ENCODE assay signal across 1 cellular context in the genomic region with DNA sequence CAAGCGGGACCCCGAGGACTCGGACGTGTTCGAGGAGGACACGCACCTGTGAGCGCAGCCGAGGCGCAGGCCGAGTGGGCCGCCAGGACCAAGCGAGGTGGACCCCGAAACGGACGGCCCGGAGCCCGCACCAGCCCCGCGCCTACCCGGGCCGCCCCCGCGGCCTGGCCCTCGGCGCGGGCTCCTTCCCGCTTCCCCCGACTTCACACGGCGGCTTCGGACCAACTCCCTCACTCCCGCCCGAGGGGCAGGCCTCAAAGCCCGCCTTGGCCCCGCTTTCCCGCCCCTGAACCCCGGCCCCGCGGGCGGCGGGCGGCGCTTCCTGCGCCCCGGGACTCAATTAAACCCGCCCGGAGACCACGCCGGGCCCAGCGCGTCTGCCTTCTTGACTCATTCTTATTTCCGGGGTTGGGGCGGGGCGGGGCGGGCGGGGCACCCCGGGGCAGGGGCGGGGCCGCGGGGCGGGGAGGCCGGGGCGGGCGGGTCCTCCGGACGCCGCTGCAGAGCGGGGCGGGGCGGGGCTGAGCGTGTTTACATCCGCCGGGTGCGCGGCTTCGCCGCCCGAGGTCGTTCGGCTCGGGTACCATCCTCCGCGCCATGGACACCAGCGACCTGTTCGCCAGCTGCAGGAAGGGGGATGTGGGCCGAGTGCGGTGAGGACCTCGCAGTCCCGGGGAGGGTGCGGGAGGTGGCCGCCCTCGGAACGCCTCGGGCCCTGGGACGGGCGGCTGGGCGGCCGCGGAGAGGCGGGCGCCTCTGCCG.
A peak's percentile ranks its signal among the peaks of the same experiment; 100 is the strongest.
TF ChIP-seq lines count a peak whose summit lies in the region.

A gene (plus strand): TSS at position 524 of the 762 bp plus-strand sequence. CDS start 74 bp downstream, at position 598.

TF ChIP-seq in GM12878, 131 proteins besides CTCF, POLR2A, EP300 and RAD21 (continued from another document and continues in another):
- TF ChIP-seq MXI1 (IDR thresholded peaks at IDR 0.05; ENCODE audit: low read depth, low read length) (peak; percentile 58; the same call in 1 of the 2 replicates), BCL11A (IDR thresholded peaks at IDR 0.05; ENCODE audit: low read depth, low read length) (no peak), KAT2A (conservative IDR thresholded peaks at IDR 0.05; ENCODE audit: control insufficient read depth, low read depth, low read length) (no peak), ZNF384 (IDR thresholded peaks at IDR 0.05; ENCODE audit: borderline replicate concordance, low read depth, low read length) (no peak), CBX3 (IDR thresholded peaks at IDR 0.05; ENCODE audit: borderline replicate concordance, low read depth) (no peak), RAD51 (IDR thresholded peaks at IDR 0.05) (no peak), HDAC6 (IDR thresholded peaks at IDR 0.05; ENCODE audit: unreplicated experiment) (no peak), NFXL1 (IDR thresholded peaks at IDR 0.05; ENCODE audit: borderline replicate concordance) (no peak), GATAD2B (conservative IDR thresholded peaks at IDR 0.05; ENCODE audit: low read depth) (peak; percentile 47), TCF12 (IDR thresholded peaks at IDR 0.05; ENCODE audit: low read depth, low read length) (0 out of 2 replicates have a peak, but pooled peaks have one; percentile 7), RFX5 (IDR thresholded peaks at IDR 0.05; ENCODE audit: low read depth, low read length) (no peak), CBX5 (IDR thresholded peaks at IDR 0.05; ENCODE audit: low read depth) (no peak), ZBED1 (IDR thresholded peaks at IDR 0.05; ENCODE audit: borderline replicate concordance) (no peak), TBL1XR1 (IDR thresholded peaks at IDR 0.05; ENCODE audit: low read depth, low read length) (no peak), SPI1 (IDR thresholded peaks at IDR 0.05; ENCODE audit: borderline replicate concordance, insufficient read depth, low read depth, low read length) (no peak), NFIC (IDR thresholded peaks at IDR 0.05; ENCODE audit: low read depth, low read length) (no peak), ZNF24 (IDR thresholded peaks at IDR 0.05) (0 out of 2 replicates have a peak, but pooled peaks have one; percentile 40), NR2F1 (conservative IDR thresholded peaks at IDR 0.05) (peak; percentile 67), FOXK2 (IDR thresholded peaks at IDR 0.05) (peak; percentile 76), GABPA (IDR thresholded peaks at IDR 0.05; ENCODE audit: low read depth) (no peak), ASH2L (IDR thresholded peaks at IDR 0.05; ENCODE audit: borderline replicate concordance, low read depth) (no peak), BRCA1 (IDR thresholded peaks at IDR 0.05; ENCODE audit: low read depth, low read length) (no peak), MTA2 (IDR thresholded peaks at IDR 0.05; ENCODE audit: low read depth) (no peak), RUNX3 (IDR thresholded peaks at IDR 0.05; ENCODE audit: low read length) (no peak; the same call in 1 of the 2 replicates), BACH1 (IDR thresholded peaks at IDR 0.05; ENCODE audit: borderline replicate concordance) (peak; percentile 64; the same call in 1 of the 2 replicates), EZH2 (IDR thresholded peaks at IDR 0.05; ENCODE audit: borderline replicate concordance, control insufficient read depth, low read depth, low read length) (no peak), HCFC1 (IDR thresholded peaks at IDR 0.05; ENCODE audit: low read length) (no peak), SIN3A (IDR thresholded peaks at IDR 0.05; ENCODE audit: low read depth, low read length) (peak; percentile 78), YBX1 (IDR thresholded peaks at IDR 0.05) (no peak), FOXM1 (IDR thresholded peaks at IDR 0.05; ENCODE audit: low read depth, low read length) (no peak), SRF (IDR thresholded peaks at IDR 0.05; ENCODE audit: low read depth in 2 of 2, low read length in 2 of 2) (no peak), CHD2 (IDR thresholded peaks at IDR 0.05; ENCODE audit: borderline replicate concordance, low read depth, low read length) (no peak), TCF3 (IDR thresholded peaks at IDR 0.05; ENCODE audit: borderline replicate concordance, insufficient read depth, low read depth, low read length) (peak; percentile 18; the same call in 1 of the 2 replicates), ETV6 (conservative IDR thresholded peaks at IDR 0.05 in 1 of 2, IDR thresholded peaks at IDR 0.05 in 1 of 2; ENCODE audit: borderline replicate concordance in 1 of 2, low read depth in 1 of 2) (no peak)
- TF ChIP-seq, protein P1, sequence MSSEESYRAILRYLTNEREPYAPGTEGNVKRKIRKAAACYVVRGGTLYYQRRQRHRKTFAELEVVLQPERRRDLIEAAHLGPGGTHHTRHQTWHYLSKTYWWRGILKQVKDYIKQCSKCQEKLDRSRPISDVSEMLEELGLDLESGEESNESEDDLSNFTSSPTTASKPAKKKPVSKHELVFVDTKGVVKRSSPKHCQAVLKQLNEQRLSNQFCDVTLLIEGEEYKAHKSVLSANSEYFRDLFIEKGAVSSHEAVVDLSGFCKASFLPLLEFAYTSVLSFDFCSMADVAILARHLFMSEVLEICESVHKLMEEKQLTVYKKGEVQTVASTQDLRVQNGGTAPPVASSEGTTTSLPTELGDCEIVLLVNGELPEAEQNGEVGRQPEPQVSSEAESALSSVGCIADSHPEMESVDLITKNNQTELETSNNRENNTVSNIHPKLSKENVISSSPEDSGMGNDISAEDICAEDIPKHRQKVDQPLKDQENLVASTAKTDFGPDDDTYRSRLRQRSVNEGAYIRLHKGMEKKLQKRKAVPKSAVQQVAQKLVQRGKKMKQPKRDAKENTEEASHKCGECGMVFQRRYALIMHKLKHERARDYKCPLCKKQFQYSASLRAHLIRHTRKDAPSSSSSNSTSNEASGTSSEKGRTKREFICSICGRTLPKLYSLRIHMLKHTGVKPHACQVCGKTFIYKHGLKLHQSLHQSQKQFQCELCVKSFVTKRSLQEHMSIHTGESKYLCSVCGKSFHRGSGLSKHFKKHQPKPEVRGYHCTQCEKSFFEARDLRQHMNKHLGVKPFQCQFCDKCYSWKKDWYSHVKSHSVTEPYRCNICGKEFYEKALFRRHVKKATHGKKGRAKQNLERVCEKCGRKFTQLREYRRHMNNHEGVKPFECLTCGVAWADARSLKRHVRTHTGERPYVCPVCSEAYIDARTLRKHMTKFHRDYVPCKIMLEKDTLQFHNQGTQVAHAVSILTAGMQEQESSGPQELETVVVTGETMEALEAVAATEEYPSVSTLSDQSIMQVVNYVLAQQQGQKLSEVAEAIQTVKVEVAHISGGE (CRISPR knock-in tag; IDR thresholded peaks at IDR 0.05): no peak
- TF ChIP-seq, protein P2, sequence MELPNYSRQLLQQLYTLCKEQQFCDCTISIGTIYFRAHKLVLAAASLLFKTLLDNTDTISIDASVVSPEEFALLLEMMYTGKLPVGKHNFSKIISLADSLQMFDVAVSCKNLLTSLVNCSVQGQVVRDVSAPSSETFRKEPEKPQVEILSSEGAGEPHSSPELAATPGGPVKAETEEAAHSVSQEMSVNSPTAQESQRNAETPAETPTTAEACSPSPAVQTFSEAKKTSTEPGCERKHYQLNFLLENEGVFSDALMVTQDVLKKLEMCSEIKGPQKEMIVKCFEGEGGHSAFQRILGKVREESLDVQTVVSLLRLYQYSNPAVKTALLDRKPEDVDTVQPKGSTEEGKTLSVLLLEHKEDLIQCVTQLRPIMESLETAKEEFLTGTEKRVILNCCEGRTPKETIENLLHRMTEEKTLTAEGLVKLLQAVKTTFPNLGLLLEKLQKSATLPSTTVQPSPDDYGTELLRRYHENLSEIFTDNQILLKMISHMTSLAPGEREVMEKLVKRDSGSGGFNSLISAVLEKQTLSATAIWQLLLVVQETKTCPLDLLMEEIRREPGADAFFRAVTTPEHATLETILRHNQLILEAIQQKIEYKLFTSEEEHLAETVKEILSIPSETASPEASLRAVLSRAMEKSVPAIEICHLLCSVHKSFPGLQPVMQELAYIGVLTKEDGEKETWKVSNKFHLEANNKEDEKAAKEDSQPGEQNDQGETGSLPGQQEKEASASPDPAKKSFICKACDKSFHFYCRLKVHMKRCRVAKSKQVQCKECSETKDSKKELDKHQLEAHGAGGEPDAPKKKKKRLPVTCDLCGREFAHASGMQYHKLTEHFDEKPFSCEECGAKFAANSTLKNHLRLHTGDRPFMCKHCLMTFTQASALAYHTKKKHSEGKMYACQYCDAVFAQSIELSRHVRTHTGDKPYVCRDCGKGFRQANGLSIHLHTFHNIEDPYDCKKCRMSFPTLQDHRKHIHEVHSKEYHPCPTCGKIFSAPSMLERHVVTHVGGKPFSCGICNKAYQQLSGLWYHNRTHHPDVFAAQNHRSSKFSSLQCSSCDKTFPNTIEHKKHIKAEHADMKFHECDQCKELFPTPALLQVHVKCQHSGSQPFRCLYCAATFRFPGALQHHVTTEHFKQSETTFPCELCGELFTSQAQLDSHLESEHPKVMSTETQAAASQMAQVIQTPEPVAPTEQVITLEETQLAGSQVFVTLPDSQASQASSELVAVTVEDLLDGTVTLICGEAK (IDR thresholded peaks at IDR 0.05; ENCODE audit: borderline replicate concordance): no peak
- TF ChIP-seq, protein P3, sequence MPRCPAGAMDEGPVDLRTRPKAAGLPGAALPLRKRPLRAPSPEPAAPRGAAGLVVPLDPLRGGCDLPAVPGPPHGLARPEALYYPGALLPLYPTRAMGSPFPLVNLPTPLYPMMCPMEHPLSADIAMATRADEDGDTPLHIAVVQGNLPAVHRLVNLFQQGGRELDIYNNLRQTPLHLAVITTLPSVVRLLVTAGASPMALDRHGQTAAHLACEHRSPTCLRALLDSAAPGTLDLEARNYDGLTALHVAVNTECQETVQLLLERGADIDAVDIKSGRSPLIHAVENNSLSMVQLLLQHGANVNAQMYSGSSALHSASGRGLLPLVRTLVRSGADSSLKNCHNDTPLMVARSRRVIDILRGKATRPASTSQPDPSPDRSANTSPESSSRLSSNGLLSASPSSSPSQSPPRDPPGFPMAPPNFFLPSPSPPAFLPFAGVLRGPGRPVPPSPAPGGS (IDR thresholded peaks at IDR 0.05; ENCODE audit: borderline replicate concordance, insufficient read depth, low read depth, low read length, poor library complexity, severe bottlenecking): peak; percentile 42
- TF ChIP-seq, protein P4, sequence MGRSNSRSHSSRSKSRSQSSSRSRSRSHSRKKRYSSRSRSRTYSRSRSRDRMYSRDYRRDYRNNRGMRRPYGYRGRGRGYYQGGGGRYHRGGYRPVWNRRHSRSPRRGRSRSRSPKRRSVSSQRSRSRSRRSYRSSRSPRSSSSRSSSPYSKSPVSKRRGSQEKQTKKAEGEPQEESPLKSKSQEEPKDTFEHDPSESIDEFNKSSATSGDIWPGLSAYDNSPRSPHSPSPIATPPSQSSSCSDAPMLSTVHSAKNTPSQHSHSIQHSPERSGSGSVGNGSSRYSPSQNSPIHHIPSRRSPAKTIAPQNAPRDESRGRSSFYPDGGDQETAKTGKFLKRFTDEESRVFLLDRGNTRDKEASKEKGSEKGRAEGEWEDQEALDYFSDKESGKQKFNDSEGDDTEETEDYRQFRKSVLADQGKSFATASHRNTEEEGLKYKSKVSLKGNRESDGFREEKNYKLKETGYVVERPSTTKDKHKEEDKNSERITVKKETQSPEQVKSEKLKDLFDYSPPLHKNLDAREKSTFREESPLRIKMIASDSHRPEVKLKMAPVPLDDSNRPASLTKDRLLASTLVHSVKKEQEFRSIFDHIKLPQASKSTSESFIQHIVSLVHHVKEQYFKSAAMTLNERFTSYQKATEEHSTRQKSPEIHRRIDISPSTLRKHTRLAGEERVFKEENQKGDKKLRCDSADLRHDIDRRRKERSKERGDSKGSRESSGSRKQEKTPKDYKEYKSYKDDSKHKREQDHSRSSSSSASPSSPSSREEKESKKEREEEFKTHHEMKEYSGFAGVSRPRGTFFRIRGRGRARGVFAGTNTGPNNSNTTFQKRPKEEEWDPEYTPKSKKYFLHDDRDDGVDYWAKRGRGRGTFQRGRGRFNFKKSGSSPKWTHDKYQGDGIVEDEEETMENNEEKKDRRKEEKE (IDR thresholded peaks at IDR 0.05): no peak
- TF ChIP-seq, protein P5, sequence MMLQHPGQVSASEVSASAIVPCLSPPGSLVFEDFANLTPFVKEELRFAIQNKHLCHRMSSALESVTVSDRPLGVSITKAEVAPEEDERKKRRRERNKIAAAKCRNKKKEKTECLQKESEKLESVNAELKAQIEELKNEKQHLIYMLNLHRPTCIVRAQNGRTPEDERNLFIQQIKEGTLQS (IDR thresholded peaks at IDR 0.05; ENCODE audit: borderline replicate concordance, extremely low read depth, low read depth, low read length): no peak
- TF ChIP-seq, protein P6, sequence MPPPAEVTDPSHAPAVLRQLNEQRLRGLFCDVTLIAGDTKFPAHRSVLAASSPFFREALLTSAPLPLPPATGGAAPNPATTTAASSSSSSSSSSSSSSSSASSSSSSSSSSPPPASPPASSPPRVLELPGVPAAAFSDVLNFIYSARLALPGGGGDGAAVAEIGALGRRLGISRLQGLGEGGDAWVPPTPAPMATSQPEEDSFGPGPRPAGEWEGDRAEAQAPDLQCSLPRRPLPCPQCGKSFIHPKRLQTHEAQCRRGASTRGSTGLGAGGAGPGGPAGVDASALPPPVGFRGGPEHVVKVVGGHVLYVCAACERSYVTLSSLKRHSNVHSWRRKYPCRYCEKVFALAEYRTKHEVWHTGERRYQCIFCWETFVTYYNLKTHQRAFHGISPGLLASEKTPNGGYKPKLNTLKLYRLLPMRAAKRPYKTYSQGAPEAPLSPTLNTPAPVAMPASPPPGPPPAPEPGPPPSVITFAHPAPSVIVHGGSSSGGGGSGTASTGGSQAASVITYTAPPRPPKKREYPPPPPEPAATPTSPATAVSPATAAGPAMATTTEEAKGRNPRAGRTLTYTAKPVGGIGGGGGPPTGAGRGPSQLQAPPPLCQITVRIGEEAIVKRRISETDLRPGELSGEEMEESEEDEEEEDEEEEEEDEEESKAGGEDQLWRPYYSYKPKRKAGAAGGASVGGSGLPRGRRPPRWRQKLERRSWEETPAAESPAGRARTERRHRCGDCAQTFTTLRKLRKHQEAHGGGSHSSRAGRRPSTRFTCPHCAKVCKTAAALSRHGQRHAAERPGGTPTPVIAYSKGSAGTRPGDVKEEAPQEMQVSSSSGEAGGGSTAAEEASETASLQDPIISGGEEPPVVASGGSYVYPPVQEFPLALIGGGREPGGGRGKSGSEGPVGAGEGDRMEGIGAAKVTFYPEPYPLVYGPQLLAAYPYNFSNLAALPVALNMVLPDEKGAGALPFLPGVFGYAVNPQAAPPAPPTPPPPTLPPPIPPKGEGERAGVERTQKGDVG (CRISPR knock-in tag; IDR thresholded peaks at IDR 0.05): no peak
- TF ChIP-seq, protein P7, sequence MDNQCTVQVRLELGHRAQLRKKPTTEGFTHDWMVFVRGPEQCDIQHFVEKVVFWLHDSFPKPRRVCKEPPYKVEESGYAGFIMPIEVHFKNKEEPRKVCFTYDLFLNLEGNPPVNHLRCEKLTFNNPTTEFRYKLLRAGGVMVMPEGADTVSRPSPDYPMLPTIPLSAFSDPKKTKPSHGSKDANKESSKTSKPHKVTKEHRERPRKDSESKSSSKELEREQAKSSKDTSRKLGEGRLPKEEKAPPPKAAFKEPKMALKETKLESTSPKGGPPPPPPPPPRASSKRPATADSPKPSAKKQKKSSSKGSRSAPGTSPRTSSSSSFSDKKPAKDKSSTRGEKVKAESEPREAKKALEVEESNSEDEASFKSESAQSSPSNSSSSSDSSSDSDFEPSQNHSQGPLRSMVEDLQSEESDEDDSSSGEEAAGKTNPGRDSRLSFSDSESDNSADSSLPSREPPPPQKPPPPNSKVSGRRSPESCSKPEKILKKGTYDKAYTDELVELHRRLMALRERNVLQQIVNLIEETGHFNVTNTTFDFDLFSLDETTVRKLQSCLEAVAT (IDR thresholded peaks at IDR 0.05): no peak
